Comparison of ENCODE assay signal across 9 cellular contexts in genomic region chr21:17554619-17555472, GRCh38. TPM values are rescaled to one million over a fixed set of nuclear protein-coding genes. Genes with fewer than 3 reads are reported as not detected.
A peak's percentile ranks its signal among the peaks of the same experiment; 100 is the strongest.
DNase-seq lines count a peak whose midpoint lies in the region; ATAC-seq, FAIRE-seq and TF ChIP-seq lines count a peak whose summit lies in the region.
"Had no signal": no experiment of that assay in that cellular context is flagged by ENCODE, and none has a peak within 500 bp of the region (broad histone marks: within the 10 kb centered on the region; RNA-seq: fewer than 3 reads in every experiment).

No MANE protein-coding gene starts in this region.

- H4K20me1 ChIP-seq in HepG2 (ENCODE audit: insufficient read depth, low read length), result peaks cover 36% of the 10 kb centered on the region

- no TSS peak for BruUV-seq in HepG2 (replicated peaks; lab: Mats Ljungman, UMichigan)

- H3K36me3 ChIP-seq in HepG2 (replicated peaks in 1 of 2; ENCODE audit: control insufficient read depth in 1 of 2, insufficient read depth in 2 of 2, low read length in 2 of 2), result peaks cover 31 to 73% of the 10 kb centered on the region in 2 experiments

- DNase-seq in AG09319 (ENCODE audit: extremely low read depth, low read depth), result no peak
- DNase-seq in HuH-7 (ENCODE audit: low spot score), result peak; percentile 26
- peak; percentile 33 for DNase-seq in astrocyte of the hippocampus (ENCODE audit: low read depth, low spot score)
- DNase-seq in HepG2 (ENCODE audit: low spot score), result peak; percentile 32
- no peak for DNase-seq in stimulated activated CD4-positive, alpha-beta T cell treated with anti-CD3 and anti-CD28 coated beads, Interleukin-4, amount 100 ng/mL, for 1 hour
- DNase-seq in GM19238 (ENCODE audit: insufficient read length, low spot score), result no peak
- no peak for DNase-seq in SHP77 treated with DMSO at 0.1 percent for 48 hours (lab: John Stamatoyannopoulos, UW)
- DNase-seq in activated naive CD4-positive, alpha-beta T cell treated with Interleukin-2 at 50 U/mL for 16 hours, result no peak
- DNase-seq: NCI-H1105 had no signal

- H3K4me2 ChIP-seq in HepG2 (ENCODE audit: low read depth, low read length), result no peak overlapping the region

- no peak overlapping the region for H3K27ac ChIP-seq in HepG2 (ENCODE audit: extremely low read length, insufficient read depth, low read length)

- POLR2A ChIA-PET in HepG2 (lab: Yijun Ruan, JAX), result interaction anchor here (0.6 to 2.1 kb wide), 7 partner anchors 12 to 168 kb away, joined by 3 to 13 read pairs (median 4); no protein-coding TSS in a partner anchor

- H2AFZ ChIP-seq in HepG2 (ENCODE audit: low read length), result no peak overlapping the region

- H3K4me3 ChIP-seq in HepG2 (replicated peaks in 1 of 3; ENCODE audit: insufficient read depth in 1 of 3, low read depth in 2 of 3, low read length in 3 of 3), result no peak overlapping the region

- H3K9me3 ChIP-seq in HepG2 (ENCODE audit: low read length), result no peaks in the 10 kb centered on the region

- TF ChIP-seq RAD21 in HepG2 (CRISPR knock-in tag; IDR thresholded peaks at IDR 0.05), result peak; percentile 59

- 80% methylated on average over 7 of the region's 7 CpGs for WGBS in HepG2 (ENCODE audit: low lambda C conversion rate)

- CTCF ChIA-PET in HepG2 (lab: Yijun Ruan, JAX; ENCODE audit: low intra/inter-chr PET ratio, low total read pairs), result interaction anchor here (1.5 kb wide), 1 partner anchor 167 kb away, joined by 17 read pairs; no protein-coding TSS in a partner anchor

- H3K79me2 ChIP-seq in HepG2 (ENCODE audit: insufficient read depth, low read length), result peaks cover 40% of the 10 kb centered on the region

- no peak overlapping the region for H3K9ac ChIP-seq in HepG2 (ENCODE audit: insufficient read depth, low read depth, low read length)

- peaks cover 21% of the 10 kb centered on the region for H3K4me1 ChIP-seq in HepG2 (ENCODE audit: insufficient read depth, low read length)

- TF ChIP-seq EP300 in HepG2 (IDR thresholded peaks at IDR 0.05; ENCODE audit: low read depth in 2 of 2, low read length in 2 of 2), result no peak
- TF ChIP-seq EP300 in HepG2 (CRISPR knock-in tag; IDR thresholded peaks at IDR 0.05; ENCODE audit: borderline replicate concordance), result no peak

- TF ChIP-seq CTCF in AG09319 (IDR thresholded peaks at IDR 0.05; ENCODE audit: low read depth, low read length), result peak; percentile 49
- peak; percentile 64 for TF ChIP-seq CTCF in HepG2 (CRISPR knock-in tag; IDR thresholded peaks at IDR 0.05)

- in situ Hi-C loops in HepG2 (cut with HindIII; ENCODE audit: extremely low pct_ligation_motif_present, low pct_unique_long_range_greater_than_20kb), result loop anchor here (10.0 kb wide), 1 partner anchor 160 kb away; no protein-coding TSS in a partner anchor

- intact Hi-C loops in HepG2 (cut with micrococcal nuclease; ENCODE audit: unreplicated experiment), result loop anchor here (1.0 to 2.0 kb wide), 3 partner anchors 32 to 168 kb away; partner anchors contain the start of gene CXADR

- no peak for TF ChIP-seq POLR2A in HepG2 (IDR thresholded peaks at IDR 0.05; ENCODE audit: insufficient read depth in 1 of 2, low read depth in 2 of 2, low read length in 2 of 2)

- no peaks in the 10 kb centered on the region for H3K27me3 ChIP-seq in HepG2 (ENCODE audit: control insufficient read depth in 1 of 2, insufficient read depth in 2 of 2, low read length in 2 of 2)

- FAIRE-seq in HepG2 (lab: Jason Lieb, UNC), result no peak

- peak; percentile 62 for ATAC-seq in HepG2

TF ChIP-seq in HepG2, 621 proteins besides CTCF, POLR2A, EP300 and RAD21:
- TF ChIP-seq NR1H2 (CRISPR knock-in tag; IDR thresholded peaks at IDR 0.05; ENCODE audit: borderline replicate concordance, low read depth) (no peak), ZNF781 (CRISPR knock-in tag; IDR thresholded peaks at IDR 0.05; ENCODE audit: borderline replicate concordance, not compliant biosample characterization) (peak; percentile 18), STAG1 (CRISPR knock-in tag; IDR thresholded peaks at IDR 0.05) (peak; percentile 76), ZNF33A (CRISPR knock-in tag; IDR thresholded peaks at IDR 0.05; ENCODE audit: borderline replicate concordance) (no peak), TAF1 (CRISPR knock-in tag; IDR thresholded peaks at IDR 0.05) (no peak), SMAD3 (CRISPR knock-in tag; IDR thresholded peaks at IDR 0.05) (0 out of 2 replicates have a peak, but pooled peaks have one; percentile 27), FOXA3 (CRISPR knock-in tag; IDR thresholded peaks at IDR 0.05) (0 out of 2 replicates have a peak, but pooled peaks have one; percentile 17), SIN3A (IDR thresholded peaks at IDR 0.05; ENCODE audit: borderline replicate concordance, low read depth, low read length) (no peak), ZKSCAN8 (CRISPR knock-in tag; IDR thresholded peaks at IDR 0.05; ENCODE audit: borderline replicate concordance) (no peak), SMC3 (IDR thresholded peaks at IDR 0.05; ENCODE audit: low read length) (peak; percentile 70), ZNF460 (CRISPR knock-in tag; IDR thresholded peaks at IDR 0.05; ENCODE audit: borderline replicate concordance) (no peak)

RNA-seq across cellular contexts. Expression of gene CXADR, which starts 42.0 kb away (rescaled TPM):
- total RNA-seq in HepG2 (2016; rRNA removed; fragmentation: Illumina TruSeq; extraction: Trizol), result 57.0 and 86.8 TPM in 2 replicates
- 14.2 and 17.8 TPM in 2 replicates for total RNA-seq in HepG2 (2016; cell fraction: cytosol; rRNA removed; fragmentation: Illumina TruSeq; extraction: Trizol; ENCODE audit: low read depth)
- total RNA-seq in HepG2 (2016; cell fraction: insoluble cytoplasmic fraction; rRNA removed; fragmentation: Illumina TruSeq; extraction: Trizol), result 62.4 and 88.2 TPM in 2 replicates
- total RNA-seq in HepG2 (2016; cell fraction: membrane; rRNA removed; fragmentation: Illumina TruSeq; extraction: Trizol), result 25.0 and 25.5 TPM in 2 replicates
- total RNA-seq in HepG2 (2016; cell fraction: nucleus; rRNA removed; fragmentation: Illumina TruSeq; extraction: Trizol), result 97.8 and 106 TPM in 2 replicates
- 99.1 and 110 TPM in 2 replicates for polyA plus RNA-seq in HepG2 (2011; rRNA removed)
- 56.1 and 93.3 TPM in 2 replicates for polyA plus RNA-seq in HepG2 (2011; cell fraction: cytosol; rRNA removed)
- 22.6 and 33.0 TPM in 2 replicates for polyA plus RNA-seq in HepG2 (2011; cell fraction: nucleus; rRNA removed)
- 106 and 129 TPM in 2 replicates for polyA plus RNA-seq in HepG2 (2012)
- polyA plus RNA-seq in HepG2 (2016; cell fraction: cytosol; fragmentation: Illumina TruSeq; extraction: Trizol; ENCODE audit: low read depth), result 4.7 and 5.7 TPM in 2 replicates
- 32.4 and 34.8 TPM in 2 replicates for polyA plus RNA-seq in HepG2 (2016; cell fraction: insoluble cytoplasmic fraction; fragmentation: Illumina TruSeq; extraction: Trizol; ENCODE audit: low read depth)
- polyA plus RNA-seq in HepG2 (2016; cell fraction: membrane; fragmentation: Illumina TruSeq; extraction: Trizol; ENCODE audit: low read depth), result 8.7 and 9.3 TPM in 2 replicates
- polyA plus RNA-seq in HepG2 (2016; cell fraction: nucleus; fragmentation: Illumina TruSeq; extraction: Trizol; ENCODE audit: insufficient read depth, low read depth), result 64.8 and 73.1 TPM in 2 replicates
- polyA minus RNA-seq in HepG2 (2011; rRNA and poly(A)+ RNA removed; ENCODE audit: low replicate concordance), result 48.0 and 115 TPM in 2 replicates
- polyA minus RNA-seq in HepG2 (2011; cell fraction: cytosol; rRNA and poly(A)+ RNA removed), result 120 and 127 TPM in 2 replicates
- 218 and 225 TPM in 2 replicates for polyA minus RNA-seq in HepG2 (2011; cell fraction: nucleus; rRNA and poly(A)+ RNA removed)

RNA-seq across cellular contexts. Expression of gene BTG3, which starts 57.9 kb away (rescaled TPM):
- total RNA-seq in HepG2 (2016; rRNA removed; fragmentation: Illumina TruSeq; extraction: Trizol), result 11.6 and 13.9 TPM in 2 replicates
- total RNA-seq in HepG2 (2016; cell fraction: cytosol; rRNA removed; fragmentation: Illumina TruSeq; extraction: Trizol; ENCODE audit: low read depth), result 2.6 and 3.3 TPM in 2 replicates
- total RNA-seq in HepG2 (2016; cell fraction: insoluble cytoplasmic fraction; rRNA removed; fragmentation: Illumina TruSeq; extraction: Trizol), result 14.2 and 15.8 TPM in 2 replicates
- 5.4 and 6.1 TPM in 2 replicates for total RNA-seq in HepG2 (2016; cell fraction: membrane; rRNA removed; fragmentation: Illumina TruSeq; extraction: Trizol)
- 28.7 and 34.0 TPM in 2 replicates for total RNA-seq in HepG2 (2016; cell fraction: nucleus; rRNA removed; fragmentation: Illumina TruSeq; extraction: Trizol)
- polyA plus RNA-seq in HepG2 (2011; rRNA removed), result 22.5 and 27.4 TPM in 2 replicates
- polyA plus RNA-seq in HepG2 (2011; cell fraction: cytosol; rRNA removed), result 11.5 and 19.2 TPM in 2 replicates
- polyA plus RNA-seq in HepG2 (2011; cell fraction: nucleus; rRNA removed), result 12.4 and 14.1 TPM in 2 replicates
- polyA plus RNA-seq in HepG2 (2012), result 42.9 and 43.4 TPM in 2 replicates
- 2.5 and 3.0 TPM in 2 replicates for polyA plus RNA-seq in HepG2 (2016; cell fraction: cytosol; fragmentation: Illumina TruSeq; extraction: Trizol; ENCODE audit: low read depth)
- polyA plus RNA-seq in HepG2 (2016; cell fraction: insoluble cytoplasmic fraction; fragmentation: Illumina TruSeq; extraction: Trizol; ENCODE audit: low read depth), result 20.7 and 21.3 TPM in 2 replicates
- polyA plus RNA-seq in HepG2 (2016; cell fraction: membrane; fragmentation: Illumina TruSeq; extraction: Trizol; ENCODE audit: low read depth), result 4.3 and 4.4 TPM in 2 replicates
- polyA plus RNA-seq in HepG2 (2016; cell fraction: nucleus; fragmentation: Illumina TruSeq; extraction: Trizol; ENCODE audit: insufficient read depth, low read depth), result 26.5 and 30.1 TPM in 2 replicates
- 3.9 and 11.3 TPM in 2 replicates for polyA minus RNA-seq in HepG2 (2011; rRNA and poly(A)+ RNA removed; ENCODE audit: low replicate concordance)
- 9.0 and 9.1 TPM in 2 replicates for polyA minus RNA-seq in HepG2 (2011; cell fraction: cytosol; rRNA and poly(A)+ RNA removed)
- polyA minus RNA-seq in HepG2 (2011; cell fraction: nucleus; rRNA and poly(A)+ RNA removed), result 42.6 and 51.3 TPM in 2 replicates

Comparison
In these comparisons a context has a peak if more than half of its experiments do, and no peak if none do; other contexts are left out.
1. DNase-seq: peak in HuH-7 (single experiment), astrocyte of the hippocampus (single experiment) and HepG2 (single experiment); none in AG09319 (single experiment), stimulated activated CD4-positive, alpha-beta T cell treated with anti-CD3 and anti-CD28 coated beads, Interleukin-4, amount 100 ng/mL, for 1 hour (single experiment), GM19238 (single experiment), SHP77 treated with DMSO at 0.1 percent for 48 hours (single experiment) and activated naive CD4-positive, alpha-beta T cell treated with Interleukin-2 at 50 U/mL for 16 hours (single experiment).